Comparison of ENCODE assay signal across 16 cellular contexts in genomic region chr2:213161759-213162514, GRCh38. TPM values are rescaled to one million over a fixed set of nuclear protein-coding genes. Genes with fewer than 3 reads are reported as not detected.
DNase-seq lines count a peak whose midpoint lies in the region; ATAC-seq, FAIRE-seq and TF ChIP-seq lines count a peak whose summit lies in the region.
"Had no signal": no experiment of that assay in that cellular context is flagged by ENCODE, and none has a peak within 500 bp of the region (broad histone marks: within the 10 kb centered on the region; RNA-seq: fewer than 3 reads in every experiment).

No MANE protein-coding gene starts in this region.

- intact Hi-C loops in HepG2 (cut with micrococcal nuclease; ENCODE audit: unreplicated experiment) (no loop called here), right lobe of liver (cut with DNase I) (no loop called here), aorta (cut with DNase I) (loop anchor here (5.0 to 10.0 kb wide), 2 partner anchors 50 to 477 kb away; no protein-coding TSS in a partner anchor)

- TF ChIP-seq EP300 in HepG2 (IDR thresholded peaks at IDR 0.05; ENCODE audit: low read depth in 2 of 2, low read length in 2 of 2) (no peak), HepG2 (CRISPR knock-in tag; IDR thresholded peaks at IDR 0.05; ENCODE audit: borderline replicate concordance) (no peak)

- no peak for FAIRE-seq in HepG2 (lab: Jason Lieb, UNC)

- no TSS peak for BruUV-seq in HepG2 (replicated peaks; lab: Mats Ljungman, UMichigan)

- H3K79me2 ChIP-seq in HepG2 (ENCODE audit: insufficient read depth, low read length): no peaks in the 10 kb centered on the region

- TF ChIP-seq CTCF in HepG2 (CRISPR knock-in tag; IDR thresholded peaks at IDR 0.05): no peak
- TF ChIP-seq CTCF in right lobe of liver (IDR thresholded peaks at IDR 0.05): no peak
- no peak for TF ChIP-seq CTCF in foreskin keratinocyte (conservative IDR thresholded peaks at IDR 0.05)

- no peak overlapping the region for H3K4me3 ChIP-seq in HepG2 (replicated peaks in 1 of 3; ENCODE audit: insufficient read depth in 1 of 3, low read depth in 2 of 3, low read length in 3 of 3)
- no peak overlapping the region for H3K4me3 ChIP-seq in right lobe of liver
- no peak overlapping the region for H3K4me3 ChIP-seq in aorta (ENCODE audit: low read length in 2 of 2)
- H3K4me3 ChIP-seq: testis had no signal

- no peak overlapping the region for H3K9ac ChIP-seq in HepG2 (ENCODE audit: insufficient read depth, low read depth, low read length)

- H3K27me3 ChIP-seq in HepG2 (ENCODE audit: control insufficient read depth in 1 of 2, insufficient read depth in 2 of 2, low read length in 2 of 2): no peaks in the 10 kb centered on the region
- no peaks in the 10 kb centered on the region for H3K27me3 ChIP-seq in right lobe of liver
- H3K27me3 ChIP-seq in foreskin keratinocyte: no peaks in the 10 kb centered on the region
- no peaks in the 10 kb centered on the region for H3K27me3 ChIP-seq in aorta (ENCODE audit: control insufficient read depth in 1 of 2, insufficient read depth in 2 of 2, low read length in 1 of 2)
- H3K27me3 ChIP-seq: testis had no signal

- in situ Hi-C loops in HepG2 (cut with HindIII; ENCODE audit: extremely low pct_ligation_motif_present, low pct_unique_long_range_greater_than_20kb): no loop called here

- no peaks in the 10 kb centered on the region for H4K20me1 ChIP-seq in HepG2 (ENCODE audit: insufficient read depth, low read length)

- DNase-seq in HepG2 (ENCODE audit: low spot score): no peak
- DNase-seq in right lobe of liver: no peak
- peak; percentile 40 for DNase-seq in amniotic epithelial cell (ENCODE audit: low read depth)
- peak in 1 of 2 donors; percentile 47 for DNase-seq in foreskin keratinocyte
- no peak for DNase-seq in aorta
- no peak for DNase-seq in NCI-H1048 (lab: John Stamatoyannopoulos, UW)
- DNase-seq in islet precursor cell: no peak
- no peak for DNase-seq in NCI-H146 (lab: John Stamatoyannopoulos, UW)
- DNase-seq: activated CD4-positive, alpha-beta T cell treated with anti-CD3 and anti-CD28 coated beads, Interleukin-2, amount 50 U/mL, for 1 hour; activated naive CD8-positive, alpha-beta T cell treated with anti-CD3 and anti-CD28 coated beads, Interleukin-2, amount 50 U/mL, for 24 hours; activated T-cell treated with anti-CD3 and anti-CD28 coated beads, Interleukin-2, amount 50 U/mL, for 72 hours; GF-D8; nephron progenitor cell; T-helper 9 cell; testis had no signal

- no peak for TF ChIP-seq RAD21 in HepG2 (CRISPR knock-in tag; IDR thresholded peaks at IDR 0.05)

- TF ChIP-seq POLR2A in HepG2 (IDR thresholded peaks at IDR 0.05; ENCODE audit: insufficient read depth in 1 of 2, low read depth in 2 of 2, low read length in 2 of 2) (no peak), right lobe of liver (IDR thresholded peaks at IDR 0.05) (no peak)

- CTCF ChIA-PET in HepG2 (lab: Yijun Ruan, JAX; ENCODE audit: low intra/inter-chr PET ratio, low total read pairs): no interaction called here

- H3K4me1 ChIP-seq in HepG2 (ENCODE audit: insufficient read depth, low read length): no peaks in the 10 kb centered on the region
- no peaks in the 10 kb centered on the region for H3K4me1 ChIP-seq in right lobe of liver
- H3K4me1 ChIP-seq in foreskin keratinocyte: peaks cover 18% of the 10 kb centered on the region
- peaks cover 0 to 4% of the 10 kb centered on the region in 2 donors for H3K4me1 ChIP-seq in aorta (ENCODE audit: control insufficient read depth in 1 of 2, insufficient read depth in 2 of 2, low read length in 2 of 2)
- H3K4me1 ChIP-seq: testis had no signal

- H3K36me3 ChIP-seq in HepG2 (replicated peaks in 1 of 2; ENCODE audit: control insufficient read depth in 1 of 2, insufficient read depth in 2 of 2, low read length in 2 of 2): no peaks in the 10 kb centered on the region
- H3K36me3 ChIP-seq in right lobe of liver: no peaks in the 10 kb centered on the region
- H3K36me3 ChIP-seq in aorta (ENCODE audit: control insufficient read depth in 1 of 2, insufficient read depth in 2 of 2, low read length in 1 of 2): no peaks in the 10 kb centered on the region

- H3K27ac ChIP-seq in HepG2 (ENCODE audit: extremely low read length, insufficient read depth, low read length): no peak overlapping the region
- no peak overlapping the region for H3K27ac ChIP-seq in right lobe of liver
- H3K27ac ChIP-seq in foreskin keratinocyte: no peak overlapping the region
- H3K27ac ChIP-seq in aorta (ENCODE audit: low read depth in 1 of 2, low read length in 2 of 2): no peak overlapping the region
- H3K27ac ChIP-seq: testis had no signal

- H3K4me2 ChIP-seq in HepG2 (ENCODE audit: low read depth, low read length): no peak overlapping the region

- POLR2A ChIA-PET in HepG2 (lab: Yijun Ruan, JAX): no interaction called here

- 26% methylated on average over 5 of the region's 5 CpGs for WGBS in HepG2 (ENCODE audit: low lambda C conversion rate)
- WGBS in right lobe of liver (ENCODE audit: insufficient coverage, low coverage, low lambda C conversion rate, missing lambda C conversion rate): 57% methylated on average over 5 of the region's 5 CpGs
- 15 to 22% methylated on average over 5 of the region's 5 CpGs for WGBS in aorta, 2 donors

- H3K9me3 ChIP-seq in HepG2 (ENCODE audit: low read length) (no peaks in the 10 kb centered on the region), right lobe of liver (no peaks in the 10 kb centered on the region), aorta (ENCODE audit: control insufficient read depth, low read length) (no peaks in the 10 kb centered on the region)
- H3K9me3 ChIP-seq: testis had no signal

- H2AFZ ChIP-seq in HepG2 (ENCODE audit: low read length): no peak overlapping the region

- no peak for ATAC-seq in HepG2
- ATAC-seq in right lobe of liver: no peak
- ATAC-seq in foreskin keratinocyte: peak; percentile 25
- ATAC-seq in aorta (ENCODE audit: low FRiP score): peak; percentile 44
- ATAC-seq: activated naive CD8-positive, alpha-beta T cell treated with anti-CD3 and anti-CD28 coated beads, Interleukin-2, amount 50 U/mL, for 24 hours; activated T-cell treated with anti-CD3 and anti-CD28 coated beads, Interleukin-2, amount 50 U/mL, for 72 hours; Right ventricle myocardium inferior had no signal

TF ChIP-seq in HepG2, 621 proteins besides CTCF, POLR2A, EP300 and RAD21:
- TF ChIP-seq ATF7 (IDR thresholded peaks at IDR 0.05) (peak; percentile 30; the same call in 1 of the 2 replicates), ATF7 (CRISPR knock-in tag; IDR thresholded peaks at IDR 0.05) (no peak), ZNF775 (CRISPR knock-in tag; IDR thresholded peaks at IDR 0.05; ENCODE audit: borderline replicate concordance) (no peak)
TF ChIP-seq in HepG2: peak in this region for 1.

RNA-seq across cellular contexts. Expression of gene IKZF2, which starts 10.5 kb away (rescaled TPM):
- total RNA-seq in HepG2 (2016; rRNA removed; fragmentation: Illumina TruSeq; extraction: Trizol): 0.60 and 0.86 TPM in 2 replicates
- under 0.01 and 0.26 TPM in 2 replicates for total RNA-seq in HepG2 (2016; cell fraction: cytosol; rRNA removed; fragmentation: Illumina TruSeq; extraction: Trizol; ENCODE audit: low read depth)
- total RNA-seq in HepG2 (2016; cell fraction: insoluble cytoplasmic fraction; rRNA removed; fragmentation: Illumina TruSeq; extraction: Trizol): 0.83 and 0.97 TPM in 2 replicates
- 0.22 and 0.28 TPM in 2 replicates for total RNA-seq in HepG2 (2016; cell fraction: membrane; rRNA removed; fragmentation: Illumina TruSeq; extraction: Trizol)
- 1.8 and 2.1 TPM in 2 replicates for total RNA-seq in HepG2 (2016; cell fraction: nucleus; rRNA removed; fragmentation: Illumina TruSeq; extraction: Trizol)
- polyA plus RNA-seq in HepG2 (2011; rRNA removed): 0.18 and 0.35 TPM in 2 replicates
- 0.13 and 0.22 TPM in 2 replicates for polyA plus RNA-seq in HepG2 (2011; cell fraction: cytosol; rRNA removed)
- 0.13 and 0.45 TPM in 2 replicates for polyA plus RNA-seq in HepG2 (2011; cell fraction: nucleus; rRNA removed)
- 0.09 and 0.27 TPM in 2 replicates for polyA plus RNA-seq in HepG2 (2012)
- polyA plus RNA-seq in HepG2 (2016; cell fraction: cytosol; fragmentation: Illumina TruSeq; extraction: Trizol; ENCODE audit: low read depth): 0.09 and 0.10 TPM in 2 replicates
- polyA plus RNA-seq in HepG2 (2016; cell fraction: insoluble cytoplasmic fraction; fragmentation: Illumina TruSeq; extraction: Trizol; ENCODE audit: low read depth): 0.30 and 0.37 TPM in 2 replicates
- 0.06 and 0.23 TPM in 2 replicates for polyA plus RNA-seq in HepG2 (2016; cell fraction: membrane; fragmentation: Illumina TruSeq; extraction: Trizol; ENCODE audit: low read depth)
- 0.15 and 0.36 TPM in 2 replicates for polyA plus RNA-seq in HepG2 (2016; cell fraction: nucleus; fragmentation: Illumina TruSeq; extraction: Trizol; ENCODE audit: insufficient read depth, low read depth)
- 1.7 and 5.0 TPM in 2 replicates for polyA minus RNA-seq in HepG2 (2011; rRNA and poly(A)+ RNA removed; ENCODE audit: low replicate concordance)
- polyA minus RNA-seq in HepG2 (2011; cell fraction: cytosol; rRNA and poly(A)+ RNA removed): 0.88 and 0.99 TPM in 2 replicates
- polyA minus RNA-seq in HepG2 (2011; cell fraction: nucleus; rRNA and poly(A)+ RNA removed): 1.7 and 3.2 TPM in 2 replicates
- total RNA-seq in right lobe of liver: 1 to 10 TPM; 1.1 to 4.1 (median 1.9) TPM
- 8.1 and 11.4 TPM in 2 replicates for total RNA-seq in foreskin keratinocyte
- polyA plus RNA-seq in foreskin keratinocyte: 0.61 and 0.68 TPM in 2 replicates
- total RNA-seq in aorta: 10 to 100 TPM in 1 of 2 donors, 1 to 10 TPM in 1; 9.9 to 17.1 TPM
- 1 to 10 TPM in 1 of 2 donors, under 1 TPM in 1; 0.63 to 1.4 TPM for polyA plus RNA-seq in aorta

Comparison
In these comparisons a context has a peak if more than half of its experiments do, and no peak if none do; other contexts are left out.
1. ATAC-seq: peak in foreskin keratinocyte (single experiment) and aorta (single experiment); none in HepG2 (single experiment) and right lobe of liver (0 of 4).
2. intact Hi-C loops: an anchor here in aorta (5.0 to 10.0 kb wide); none called in HepG2 and right lobe of liver.